Comparison of ENCODE assay signal across 1 cellular context in the genomic region with DNA sequence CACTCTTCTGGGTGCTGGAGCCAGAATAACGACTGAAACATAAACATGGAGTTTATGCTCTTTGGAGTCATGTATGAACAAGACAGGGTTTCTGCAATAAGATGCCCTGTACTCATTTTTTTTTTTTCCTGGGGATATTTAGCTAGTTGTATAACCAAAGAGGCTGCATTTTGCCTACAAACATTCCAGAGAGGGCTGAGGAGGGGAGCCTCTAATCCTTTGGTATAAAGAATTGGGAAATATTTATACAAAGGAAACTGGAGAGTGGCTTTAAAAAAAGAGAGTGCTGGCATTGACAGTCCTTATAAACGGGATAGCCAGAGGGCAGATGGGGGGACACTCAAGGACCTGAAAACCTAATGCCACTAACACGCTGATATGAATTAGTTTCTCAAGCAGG.
TF ChIP-seq lines count a peak whose summit lies in the region.

No MANE protein-coding gene starts in this region.

TF ChIP-seq in IMR-90, 13 proteins besides CTCF, POLR2A, EP300 and RAD21:
- TF ChIP-seq RFX5 (IDR thresholded peaks at IDR 0.05; ENCODE audit: low read depth, low read length) (no peak), NFE2L2 (IDR thresholded peaks at IDR 0.05; ENCODE audit: low read depth, low read length) (no peak), MXI1 (IDR thresholded peaks at IDR 0.05; ENCODE audit: borderline replicate concordance, low read depth, low read length) (no peak), SMC3 (IDR thresholded peaks at IDR 0.05; ENCODE audit: low read depth, low read length) (no peak)
- TF ChIP-seq, protein P1, sequence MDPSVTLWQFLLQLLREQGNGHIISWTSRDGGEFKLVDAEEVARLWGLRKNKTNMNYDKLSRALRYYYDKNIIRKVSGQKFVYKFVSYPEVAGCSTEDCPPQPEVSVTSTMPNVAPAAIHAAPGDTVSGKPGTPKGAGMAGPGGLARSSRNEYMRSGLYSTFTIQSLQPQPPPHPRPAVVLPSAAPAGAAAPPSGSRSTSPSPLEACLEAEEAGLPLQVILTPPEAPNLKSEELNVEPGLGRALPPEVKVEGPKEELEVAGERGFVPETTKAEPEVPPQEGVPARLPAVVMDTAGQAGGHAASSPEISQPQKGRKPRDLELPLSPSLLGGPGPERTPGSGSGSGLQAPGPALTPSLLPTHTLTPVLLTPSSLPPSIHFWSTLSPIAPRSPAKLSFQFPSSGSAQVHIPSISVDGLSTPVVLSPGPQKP (IDR thresholded peaks at IDR 0.05; ENCODE audit: borderline replicate concordance, low read depth, low read length), result no peak
TF ChIP-seq in IMR-90: peak in this region for 0.
